8 cellular contexts compared by ENCODE assay signal in the genomic region with DNA sequence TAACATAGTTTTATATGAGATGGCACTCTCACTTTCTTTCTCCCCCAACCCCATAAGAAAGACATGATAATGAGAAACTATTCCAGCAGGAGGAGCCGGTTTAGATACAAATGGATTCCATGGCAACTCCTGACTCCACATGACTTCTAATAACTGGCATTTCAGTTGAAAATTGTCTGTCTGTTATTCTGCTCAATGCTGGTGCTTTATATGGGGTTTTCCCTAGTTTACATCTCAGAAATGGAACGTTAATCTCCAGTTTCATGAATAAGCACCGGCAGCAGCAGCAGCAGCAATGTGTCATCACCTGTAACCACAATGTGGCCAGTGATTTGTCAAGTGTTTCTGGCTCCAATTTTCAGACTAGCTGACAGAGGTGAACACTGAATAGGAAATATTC. TPM values are rescaled to one million over a fixed set of nuclear protein-coding genes. Genes with fewer than 3 reads are reported as not detected.
DNase-seq lines count a peak whose midpoint lies in the region; ATAC-seq, FAIRE-seq and TF ChIP-seq lines count a peak whose summit lies in the region.

No MANE protein-coding gene starts in this region.

- H3K9me3 Mint-ChIP-seq in activated T-helper 1 cell treated with anti-CD3 and anti-CD28 coated beads, Interleukin-12 subunit alpha, Interleukin-12 subunit beta, Interleukin-2, Interleukin-4 antibody, amounts not matched to agents 30 ng/mL and 10 ng/mL and 1 ng/mL, durations not matched to agents 14 hours and 24 hours and 36 hours: peaks cover 7% of the 10 kb centered on the region

- H3K27ac ChIP-seq in ovary: no peak overlapping the region

- ATAC-seq in GM19468 (IDR thresholded peaks at IDR 0.05; ENCODE audit: extremely low read depth, unreplicated experiment) (peak; percentile 78), HG03342 (IDR thresholded peaks at IDR 0.05; ENCODE audit: unreplicated experiment) (peak; percentile 91)

- intact Hi-C loops in activated T-helper 1 cell treated with anti-CD3 and anti-CD28 coated beads, Interleukin-12 subunit alpha, Interleukin-12 subunit beta, Interleukin-2, Interleukin-4 antibody, amounts not matched to agents 30 ng/mL and 10 ng/mL and 1 ng/mL, durations not matched to agents 14 hours and 24 hours and 36 hours (cut with micrococcal nuclease): loop anchor here (1.0 to 10.0 kb wide), 4 partner anchors 10 to 412 kb away; partner anchors contain the start of gene ASCC3
- intact Hi-C loops in ovary (cut with DNase I): no loop called here

- no peaks in the 10 kb centered on the region for H3K36me3 Mint-ChIP-seq in activated T-helper 1 cell treated with anti-CD3 and anti-CD28 coated beads, Interleukin-12 subunit alpha, Interleukin-12 subunit beta, Interleukin-2, Interleukin-4 antibody, amounts not matched to agents 30 ng/mL and 10 ng/mL and 1 ng/mL, durations not matched to agents 14 hours and 24 hours and 36 hours (ENCODE audit: low read depth)

- H3K9me3 ChIP-seq in ovary: no peaks in the 10 kb centered on the region

- no peaks in the 10 kb centered on the region for H3K4me1 ChIP-seq in ovary (ENCODE audit: insufficient read depth)

- TF ChIP-seq POLR2A in GM12891 (IDR thresholded peaks at IDR 0.05; ENCODE audit: low read depth, low read length) (no peak), ovary (IDR thresholded peaks at IDR 0.05) (no peak)

- H3K36me3 ChIP-seq in ovary: no peaks in the 10 kb centered on the region

- WGBS in ovary, 3 donors: 21 to 30% (median 24%) methylated on average over 3 of the region's 3 CpGs

- FAIRE-seq in GM12891 (lab: Jason Lieb, UNC): peak; percentile 90

- no peak for TF ChIP-seq CTCF in ovary (IDR thresholded peaks at IDR 0.05)

- no peak overlapping the region for H3K27ac Mint-ChIP-seq in activated T-helper 1 cell treated with anti-CD3 and anti-CD28 coated beads, Interleukin-12 subunit alpha, Interleukin-12 subunit beta, Interleukin-2, Interleukin-4 antibody, amounts not matched to agents 30 ng/mL and 10 ng/mL and 1 ng/mL, durations not matched to agents 14 hours and 24 hours and 36 hours

- H3K4me3 Mint-ChIP-seq in activated T-helper 1 cell treated with anti-CD3 and anti-CD28 coated beads, Interleukin-12 subunit alpha, Interleukin-12 subunit beta, Interleukin-2, Interleukin-4 antibody, amounts not matched to agents 30 ng/mL and 10 ng/mL and 1 ng/mL, durations not matched to agents 14 hours and 24 hours and 36 hours: no peak overlapping the region

- no peak for TF ChIP-seq EP300 in ovary (IDR thresholded peaks at IDR 0.05)

- DNase-seq in GM12891 (ENCODE audit: insufficient read length, low spot score) (no peak), AML-193 (lab: John Stamatoyannopoulos, UW) (no peak), GM19238 (ENCODE audit: insufficient read length, low spot score) (no peak), ovary (no peak)
- DNase-seq in activated T-helper 1 cell treated with anti-CD3 and anti-CD28 coated beads, Interleukin-12 subunit alpha, Interleukin-12 subunit beta, Interleukin-2, Interleukin-4 antibody, amounts not matched to agents 30 ng/mL and 10 ng/mL and 1 ng/mL, durations not matched to agents 14 hours and 24 hours and 36 hours (ENCODE audit: low spot score): peak; percentile 41
- DNase-seq in activated CD4-positive, alpha-beta T cell treated with anti-CD3 and anti-CD28 coated beads for 4 hours: no peak

- no peak overlapping the region for H3K4me3 ChIP-seq in ovary

- peaks cover 43% of the 10 kb centered on the region for H3K27me3 Mint-ChIP-seq in activated T-helper 1 cell treated with anti-CD3 and anti-CD28 coated beads, Interleukin-12 subunit alpha, Interleukin-12 subunit beta, Interleukin-2, Interleukin-4 antibody, amounts not matched to agents 30 ng/mL and 10 ng/mL and 1 ng/mL, durations not matched to agents 14 hours and 24 hours and 36 hours (ENCODE audit: insufficient read depth)

- H3K4me1 Mint-ChIP-seq in activated T-helper 1 cell treated with anti-CD3 and anti-CD28 coated beads, Interleukin-12 subunit alpha, Interleukin-12 subunit beta, Interleukin-2, Interleukin-4 antibody, amounts not matched to agents 30 ng/mL and 10 ng/mL and 1 ng/mL, durations not matched to agents 14 hours and 24 hours and 36 hours (ENCODE audit: low read depth): peaks cover 16% of the 10 kb centered on the region

- no peaks in the 10 kb centered on the region for H3K27me3 ChIP-seq in ovary

TF ChIP-seq in GM12891, 5 proteins besides CTCF, POLR2A, EP300 and RAD21:
- TF ChIP-seq SPI1 (IDR thresholded peaks at IDR 0.05; ENCODE audit: low read depth, low read length) (no peak), POLR2AphosphoS5 (IDR thresholded peaks at IDR 0.05; ENCODE audit: low read depth, low read length) (no peak), POU2F2 (IDR thresholded peaks at IDR 0.05; ENCODE audit: low read depth, low read length) (no peak), PAX5 (IDR thresholded peaks at IDR 0.05; ENCODE audit: insufficient read depth, low read length, severe bottlenecking) (no peak), TAF1 (IDR thresholded peaks at IDR 0.05; ENCODE audit: low read depth, low read length) (no peak)

RNA-seq across cellular contexts. Expression of gene SIM1, which starts 8.0 kb away (rescaled TPM):
- not detected for polyA plus RNA-seq in GM12891 (2012; ENCODE audit: low read depth, missing spikeins)
- 0.02 and 0.13 TPM in 2 replicates for total RNA-seq in activated T-helper 1 cell treated with anti-CD3 and anti-CD28 coated beads, Interleukin-12 subunit alpha, Interleukin-12 subunit beta, Interleukin-2, Interleukin-4 antibody, amounts not matched to agents 30 ng/mL and 10 ng/mL and 1 ng/mL, durations not matched to agents 14 hours and 24 hours and 36 hours
- under 1 TPM in 1 of 7 donors, not detected in 6; 0.12 TPM for total RNA-seq in ovary
- not detected for polyA plus RNA-seq in ovary
